ENCODE assay signal across 16 cellular contexts in genomic region chr14:98700748-98701147, GRCh38.
"Had no signal": no experiment of that assay in that cellular context is flagged by ENCODE, and none has a peak within 500 bp of the region (broad histone marks: within the 10 kb centered on the region; RNA-seq: fewer than 3 reads in every experiment).

No MANE protein-coding gene starts in this region.

- H3K36me3 Mint-ChIP-seq: mesothelial cell of epicardium, neural progenitor cell had no signal

- H3K9me3 ChIP-seq: gastrocnemius medialis, ovary had no signal

- H3K9ac ChIP-seq: neural progenitor cell had no signal

- H2AFZ ChIP-seq: neural progenitor cell had no signal

- H3K27me3 ChIP-seq: gastrocnemius medialis, neural progenitor cell, ovary had no signal

- H3K27ac Mint-ChIP-seq: mesothelial cell of epicardium, neural progenitor cell had no signal

- DNase-seq: effector CD4-positive, alpha-beta T cell; gastrocnemius medialis; glutamatergic neuron; mammary epithelial cell; nucleus accumbens; ovary; right cardiac atrium; stimulated activated CD4-positive, alpha-beta T cell treated with anti-CD3 and anti-CD28 coated beads, Interleukin-2, amount 100 ng/mL, for 48 hours; stimulated activated naive CD4-positive, alpha-beta T cell treated with Interleukin-2 at 50 U/mL for 16 hours; trophoblast cell had no signal

- H3K4me3 Mint-ChIP-seq: mesothelial cell of epicardium; natural killer cell treated with Interleukin-12 subunit alpha and Interleukin-12 subunit beta and Interleukin-15 and Interleukin-18, amount 100 ng/mL, for 72 hours; neural progenitor cell had no signal

- H3K4me1 ChIP-seq: gastrocnemius medialis had no signal

- H3K36me3 ChIP-seq: gastrocnemius medialis, neural progenitor cell, ovary had no signal

- H3K4me2 ChIP-seq: neural progenitor cell, smooth muscle cell had no signal

- ATAC-seq: gastrocnemius medialis; left lobe of liver; natural killer cell treated with Interleukin-12 subunit alpha and Interleukin-12 subunit beta and Interleukin-15 and Interleukin-18, amount 100 ng/mL, for 72 hours; right cardiac atrium had no signal

- H3K27ac ChIP-seq: coronary artery, gastrocnemius medialis, neural progenitor cell, ovary had no signal

- H3K4me3 ChIP-seq: coronary artery, gastrocnemius medialis, neural progenitor cell, ovary, smooth muscle cell had no signal
